In genomic region chr19:11481777-11482383, GRCh38 we compare ENCODE assay signal across 1 cellular context.
TF ChIP-seq lines count a peak whose summit lies in the region.

No MANE protein-coding gene starts in this region.

TF ChIP-seq in H1, 55 proteins besides CTCF, POLR2A, EP300 and RAD21:
- TF ChIP-seq MAFK (IDR thresholded peaks at IDR 0.05; ENCODE audit: low read depth, low read length) (no peak), CHD1 (IDR thresholded peaks at IDR 0.05; ENCODE audit: low read depth, low read length) (no peak), GABPA (IDR thresholded peaks at IDR 0.05; ENCODE audit: borderline replicate concordance, insufficient read depth, low read length) (0 out of 2 replicates have a peak, but pooled peaks have one; percentile 18), SIN3A (conservative IDR thresholded peaks at IDR 0.05 in 1 of 2, IDR thresholded peaks at IDR 0.05 in 1 of 2; ENCODE audit: low read depth in 1 of 2, low read length in 2 of 2) (peak; percentile 90 to 91; a peak in 3 of 4 replicates), FOSL1 (IDR thresholded peaks at IDR 0.05; ENCODE audit: insufficient read depth, low read depth, low read length) (no peak), TBP (IDR thresholded peaks at IDR 0.05; ENCODE audit: low read depth, low read length) (0 out of 2 replicates have a peak, but pooled peaks have one; percentile 25), SIRT6 (IDR thresholded peaks at IDR 0.05; ENCODE audit: low read length) (no peak), EGR1 (IDR thresholded peaks at IDR 0.05; ENCODE audit: borderline replicate concordance, low read depth, low read length) (no peak), TCF12 (IDR thresholded peaks at IDR 0.05; ENCODE audit: low read depth, low read length) (no peak), GTF2F1 (IDR thresholded peaks at IDR 0.05; ENCODE audit: borderline replicate concordance, low read depth, low read length) (no peak), CHD7 (IDR thresholded peaks at IDR 0.05; ENCODE audit: insufficient replicate concordance, low read length) (no peak), CREB1 (IDR thresholded peaks at IDR 0.05) (peak; percentile 52; the same call in 1 of the 2 replicates), SRF (IDR thresholded peaks at IDR 0.05; ENCODE audit: low read depth, low read length) (no peak), E2F6 (IDR thresholded peaks at IDR 0.05) (peak; percentile 85), RFX5 (IDR thresholded peaks at IDR 0.05; ENCODE audit: borderline replicate concordance, low read depth, low read length) (no peak), YY1 (IDR thresholded peaks at IDR 0.05; ENCODE audit: low read depth, low read length) (no peak), SIX5 (IDR thresholded peaks at IDR 0.05; ENCODE audit: low read depth, low read length) (no peak), USF2 (IDR thresholded peaks at IDR 0.05; ENCODE audit: low read length) (no peak), BACH1 (IDR thresholded peaks at IDR 0.05; ENCODE audit: low read length) (no peak), MAX (IDR thresholded peaks at IDR 0.05) (peak; percentile 87), EZH2 (IDR thresholded peaks at IDR 0.05; ENCODE audit: low read depth, low read length, severe bottlenecking) (no peak), ATF2 (IDR thresholded peaks at IDR 0.05; ENCODE audit: low read length) (no peak), HDAC2 (IDR thresholded peaks at IDR 0.05; ENCODE audit: borderline replicate concordance in 1 of 2, low read depth in 2 of 2, low read length in 2 of 2) (peak in 1 of 2 experiments; percentile 88; a peak in 3 of 4 replicates), TEAD4 (IDR thresholded peaks at IDR 0.05; ENCODE audit: low read depth, low read length) (no peak; the same call in 1 of the 2 replicates), RXRA (IDR thresholded peaks at IDR 0.05; ENCODE audit: insufficient read depth, low read depth, low read length) (no peak), SAP30 (IDR thresholded peaks at IDR 0.05; ENCODE audit: insufficient read depth, insufficient replicate concordance, low read length) (peak; percentile 41), SUZ12 (IDR thresholded peaks at IDR 0.05; ENCODE audit: low read length) (no peak; the same call in 1 of the 2 replicates), RBBP5 (IDR thresholded peaks at IDR 0.05; ENCODE audit: borderline replicate concordance, low read depth, low read length) (no peak), SP1 (IDR thresholded peaks at IDR 0.05; ENCODE audit: low read depth, low read length) (peak; percentile 71)
